In the genomic region with DNA sequence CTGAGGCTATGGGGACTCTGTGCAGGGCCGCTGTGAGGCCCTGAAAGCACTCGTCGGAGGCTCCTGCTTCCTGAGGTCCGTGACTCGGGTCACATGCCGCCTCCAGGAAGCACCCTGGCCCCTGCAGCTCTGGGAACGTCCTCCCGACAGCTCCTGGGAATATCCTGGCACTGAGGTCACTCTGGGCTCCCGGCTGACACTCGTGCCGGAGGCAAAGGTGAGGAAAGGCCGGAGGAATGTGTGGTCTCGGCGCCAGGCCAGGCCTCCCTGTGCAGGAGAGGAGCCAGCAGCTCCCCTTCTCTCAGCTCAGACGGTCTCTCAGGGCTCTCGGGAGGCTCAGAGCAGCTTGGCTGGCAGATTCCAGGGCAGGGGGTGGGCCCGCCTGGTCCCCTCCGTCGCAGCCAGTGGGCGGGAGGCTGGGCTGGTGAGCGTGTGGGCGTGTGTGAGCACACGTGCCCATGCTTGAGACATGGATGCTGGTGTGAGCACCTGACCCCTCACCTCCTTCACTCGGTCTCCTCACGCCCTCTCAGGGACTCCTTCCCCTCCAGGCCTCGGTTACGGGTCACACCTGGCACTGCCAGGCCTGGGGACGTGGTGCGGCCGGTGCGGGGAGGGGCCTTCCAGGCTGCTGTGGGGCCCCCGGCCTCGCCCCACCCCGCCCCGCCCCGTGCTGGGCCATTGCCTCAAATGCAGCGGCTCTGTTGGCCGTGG, we compare ENCODE assay signal across 1 cellular context.
TF ChIP-seq lines count a peak whose summit lies in the region.

No MANE protein-coding gene starts in this region.

TF ChIP-seq in HepG2, 621 proteins besides CTCF, POLR2A, EP300 and RAD21 (continued from another document and continues in another):
- TF ChIP-seq, protein P1, sequence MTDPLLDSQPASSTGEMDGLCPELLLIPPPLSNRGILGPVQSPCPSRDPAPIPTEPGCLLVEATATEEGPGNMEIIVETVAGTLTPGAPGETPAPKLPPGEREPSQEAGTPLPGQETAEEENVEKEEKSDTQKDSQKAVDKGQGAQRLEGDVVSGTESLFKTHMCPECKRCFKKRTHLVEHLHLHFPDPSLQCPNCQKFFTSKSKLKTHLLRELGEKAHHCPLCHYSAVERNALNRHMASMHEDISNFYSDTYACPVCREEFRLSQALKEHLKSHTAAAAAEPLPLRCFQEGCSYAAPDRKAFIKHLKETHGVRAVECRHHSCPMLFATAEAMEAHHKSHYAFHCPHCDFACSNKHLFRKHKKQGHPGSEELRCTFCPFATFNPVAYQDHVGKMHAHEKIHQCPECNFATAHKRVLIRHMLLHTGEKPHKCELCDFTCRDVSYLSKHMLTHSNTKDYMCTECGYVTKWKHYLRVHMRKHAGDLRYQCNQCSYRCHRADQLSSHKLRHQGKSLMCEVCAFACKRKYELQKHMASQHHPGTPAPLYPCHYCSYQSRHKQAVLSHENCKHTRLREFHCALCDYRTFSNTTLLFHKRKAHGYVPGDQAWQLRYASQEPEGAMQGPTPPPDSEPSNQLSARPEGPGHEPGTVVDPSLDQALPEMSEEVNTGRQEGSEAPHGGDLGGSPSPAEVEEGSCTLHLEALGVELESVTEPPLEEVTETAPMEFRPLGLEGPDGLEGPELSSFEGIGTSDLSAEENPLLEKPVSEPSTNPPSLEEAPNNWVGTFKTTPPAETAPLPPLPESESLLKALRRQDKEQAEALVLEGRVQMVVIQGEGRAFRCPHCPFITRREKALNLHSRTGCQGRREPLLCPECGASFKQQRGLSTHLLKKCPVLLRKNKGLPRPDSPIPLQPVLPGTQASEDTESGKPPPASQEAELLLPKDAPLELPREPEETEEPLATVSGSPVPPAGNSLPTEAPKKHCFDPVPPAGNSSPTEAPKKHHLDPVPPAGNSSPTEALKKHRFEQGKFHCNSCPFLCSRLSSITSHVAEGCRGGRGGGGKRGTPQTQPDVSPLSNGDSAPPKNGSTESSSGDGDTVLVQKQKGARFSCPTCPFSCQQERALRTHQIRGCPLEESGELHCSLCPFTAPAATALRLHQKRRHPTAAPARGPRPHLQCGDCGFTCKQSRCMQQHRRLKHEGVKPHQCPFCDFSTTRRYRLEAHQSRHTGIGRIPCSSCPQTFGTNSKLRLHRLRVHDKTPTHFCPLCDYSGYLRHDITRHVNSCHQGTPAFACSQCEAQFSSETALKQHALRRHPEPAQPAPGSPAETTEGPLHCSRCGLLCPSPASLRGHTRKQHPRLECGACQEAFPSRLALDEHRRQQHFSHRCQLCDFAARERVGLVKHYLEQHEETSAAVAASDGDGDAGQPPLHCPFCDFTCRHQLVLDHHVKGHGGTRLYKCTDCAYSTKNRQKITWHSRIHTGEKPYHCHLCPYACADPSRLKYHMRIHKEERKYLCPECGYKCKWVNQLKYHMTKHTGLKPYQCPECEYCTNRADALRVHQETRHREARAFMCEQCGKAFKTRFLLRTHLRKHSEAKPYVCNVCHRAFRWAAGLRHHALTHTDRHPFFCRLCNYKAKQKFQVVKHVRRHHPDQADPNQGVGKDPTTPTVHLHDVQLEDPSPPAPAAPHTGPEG (CRISPR knock-in tag; IDR thresholded peaks at IDR 0.05), result no peak
- TF ChIP-seq ZNF33A (CRISPR knock-in tag; IDR thresholded peaks at IDR 0.05; ENCODE audit: borderline replicate concordance), result no peak
- no peak; the same call in 1 of the 2 replicates for TF ChIP-seq POGZ (CRISPR knock-in tag; IDR thresholded peaks at IDR 0.05)
- TF ChIP-seq, protein P2, sequence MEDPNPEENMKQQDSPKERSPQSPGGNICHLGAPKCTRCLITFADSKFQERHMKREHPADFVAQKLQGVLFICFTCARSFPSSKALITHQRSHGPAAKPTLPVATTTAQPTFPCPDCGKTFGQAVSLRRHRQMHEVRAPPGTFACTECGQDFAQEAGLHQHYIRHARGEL (CRISPR knock-in tag; IDR thresholded peaks at IDR 0.05), result no peak
- TF ChIP-seq NR2F6 (IDR thresholded peaks at IDR 0.05), result 0 out of 2 replicates have a peak, but pooled peaks have one; percentile 23
- peak; percentile 59 for TF ChIP-seq NR2F6 (CRISPR knock-in tag; IDR thresholded peaks at IDR 0.05)
- TF ChIP-seq ZNF354B (CRISPR knock-in tag; IDR thresholded peaks at IDR 0.05), result peak; percentile 19; the same call in 1 of the 2 replicates
- TF ChIP-seq, protein P3, sequence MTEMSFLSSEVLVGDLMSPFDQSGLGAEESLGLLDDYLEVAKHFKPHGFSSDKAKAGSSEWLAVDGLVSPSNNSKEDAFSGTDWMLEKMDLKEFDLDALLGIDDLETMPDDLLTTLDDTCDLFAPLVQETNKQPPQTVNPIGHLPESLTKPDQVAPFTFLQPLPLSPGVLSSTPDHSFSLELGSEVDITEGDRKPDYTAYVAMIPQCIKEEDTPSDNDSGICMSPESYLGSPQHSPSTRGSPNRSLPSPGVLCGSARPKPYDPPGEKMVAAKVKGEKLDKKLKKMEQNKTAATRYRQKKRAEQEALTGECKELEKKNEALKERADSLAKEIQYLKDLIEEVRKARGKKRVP (CRISPR knock-in tag; IDR thresholded peaks at IDR 0.05), result no peak
- no peak for TF ChIP-seq ZNF556 (CRISPR knock-in tag; IDR thresholded peaks at IDR 0.05; ENCODE audit: borderline replicate concordance)
- TF ChIP-seq, protein P4, sequence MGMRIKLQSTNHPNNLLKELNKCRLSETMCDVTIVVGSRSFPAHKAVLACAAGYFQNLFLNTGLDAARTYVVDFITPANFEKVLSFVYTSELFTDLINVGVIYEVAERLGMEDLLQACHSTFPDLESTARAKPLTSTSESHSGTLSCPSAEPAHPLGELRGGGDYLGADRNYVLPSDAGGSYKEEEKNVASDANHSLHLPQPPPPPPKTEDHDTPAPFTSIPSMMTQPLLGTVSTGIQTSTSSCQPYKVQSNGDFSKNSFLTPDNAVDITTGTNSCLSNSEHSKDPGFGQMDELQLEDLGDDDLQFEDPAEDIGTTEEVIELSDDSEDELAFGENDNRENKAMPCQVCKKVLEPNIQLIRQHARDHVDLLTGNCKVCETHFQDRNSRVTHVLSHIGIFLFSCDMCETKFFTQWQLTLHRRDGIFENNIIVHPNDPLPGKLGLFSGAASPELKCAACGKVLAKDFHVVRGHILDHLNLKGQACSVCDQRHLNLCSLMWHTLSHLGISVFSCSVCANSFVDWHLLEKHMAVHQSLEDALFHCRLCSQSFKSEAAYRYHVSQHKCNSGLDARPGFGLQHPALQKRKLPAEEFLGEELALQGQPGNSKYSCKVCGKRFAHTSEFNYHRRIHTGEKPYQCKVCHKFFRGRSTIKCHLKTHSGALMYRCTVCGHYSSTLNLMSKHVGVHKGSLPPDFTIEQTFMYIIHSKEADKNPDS (CRISPR knock-in tag; IDR thresholded peaks at IDR 0.05), result peak; percentile 86
- peak; percentile 38; the same call in 1 of the 2 replicates for TF ChIP-seq ZNF598 (CRISPR knock-in tag; IDR thresholded peaks at IDR 0.05; ENCODE audit: borderline replicate concordance)
- TF ChIP-seq EEA1 (CRISPR knock-in tag; IDR thresholded peaks at IDR 0.05; ENCODE audit: borderline replicate concordance), result no peak
- TF ChIP-seq, protein P5, sequence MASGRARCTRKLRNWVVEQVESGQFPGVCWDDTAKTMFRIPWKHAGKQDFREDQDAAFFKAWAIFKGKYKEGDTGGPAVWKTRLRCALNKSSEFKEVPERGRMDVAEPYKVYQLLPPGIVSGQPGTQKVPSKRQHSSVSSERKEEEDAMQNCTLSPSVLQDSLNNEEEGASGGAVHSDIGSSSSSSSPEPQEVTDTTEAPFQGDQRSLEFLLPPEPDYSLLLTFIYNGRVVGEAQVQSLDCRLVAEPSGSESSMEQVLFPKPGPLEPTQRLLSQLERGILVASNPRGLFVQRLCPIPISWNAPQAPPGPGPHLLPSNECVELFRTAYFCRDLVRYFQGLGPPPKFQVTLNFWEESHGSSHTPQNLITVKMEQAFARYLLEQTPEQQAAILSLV (CRISPR knock-in tag; IDR thresholded peaks at IDR 0.05; ENCODE audit: borderline replicate concordance), result peak; percentile 62; the same call in 1 of the 2 replicates
- TF ChIP-seq, protein P6, sequence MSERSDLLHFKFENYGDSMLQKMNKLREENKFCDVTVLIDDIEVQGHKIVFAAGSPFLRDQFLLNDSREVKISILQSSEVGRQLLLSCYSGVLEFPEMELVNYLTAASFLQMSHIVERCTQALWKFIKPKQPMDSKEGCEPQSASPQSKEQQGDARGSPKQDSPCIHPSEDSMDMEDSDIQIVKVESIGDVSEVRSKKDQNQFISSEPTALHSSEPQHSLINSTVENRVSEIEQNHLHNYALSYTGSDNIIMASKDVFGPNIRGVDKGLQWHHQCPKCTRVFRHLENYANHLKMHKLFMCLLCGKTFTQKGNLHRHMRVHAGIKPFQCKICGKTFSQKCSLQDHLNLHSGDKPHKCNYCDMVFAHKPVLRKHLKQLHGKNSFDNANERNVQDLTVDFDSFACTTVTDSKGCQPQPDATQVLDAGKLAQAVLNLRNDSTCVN (CRISPR knock-in tag; IDR thresholded peaks at IDR 0.05; ENCODE audit: borderline replicate concordance), result 0 out of 2 replicates have a peak, but pooled peaks have one; percentile 50
- peak; percentile 71 for TF ChIP-seq GABPB1 (CRISPR knock-in tag; IDR thresholded peaks at IDR 0.05)
- no peak for TF ChIP-seq MBD4 (IDR thresholded peaks at IDR 0.05; ENCODE audit: borderline replicate concordance, low read length)
- no peak for TF ChIP-seq TBP (CRISPR knock-in tag; IDR thresholded peaks at IDR 0.05)
- no peak; the same call in 1 of the 2 replicates for TF ChIP-seq MEIS1 (CRISPR knock-in tag; IDR thresholded peaks at IDR 0.05; ENCODE audit: borderline replicate concordance)
- no peak for TF ChIP-seq PHF5A (CRISPR knock-in tag; IDR thresholded peaks at IDR 0.05; ENCODE audit: low read depth, unreplicated experiment)
- no peak for TF ChIP-seq ZNF562 (CRISPR knock-in tag; IDR thresholded peaks at IDR 0.05; ENCODE audit: borderline replicate concordance)
- peak; percentile 92 for TF ChIP-seq ZFX (CRISPR knock-in tag; IDR thresholded peaks at IDR 0.05; ENCODE audit: low read depth)
- TF ChIP-seq TAF1 (CRISPR knock-in tag; IDR thresholded peaks at IDR 0.05), result peak; percentile 25; the same call in 1 of the 2 replicates
- no peak for TF ChIP-seq ZNF629 (CRISPR knock-in tag; conservative IDR thresholded peaks at IDR 0.05)
- TF ChIP-seq, protein P7, sequence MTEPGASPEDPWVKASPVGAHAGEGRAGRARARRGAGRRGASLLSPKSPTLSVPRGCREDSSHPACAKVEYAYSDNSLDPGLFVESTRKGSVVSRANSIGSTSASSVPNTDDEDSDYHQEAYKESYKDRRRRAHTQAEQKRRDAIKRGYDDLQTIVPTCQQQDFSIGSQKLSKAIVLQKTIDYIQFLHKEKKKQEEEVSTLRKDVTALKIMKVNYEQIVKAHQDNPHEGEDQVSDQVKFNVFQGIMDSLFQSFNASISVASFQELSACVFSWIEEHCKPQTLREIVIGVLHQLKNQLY (CRISPR knock-in tag; IDR thresholded peaks at IDR 0.05), result no peak; the same call in 1 of the 2 replicates
- TF ChIP-seq, protein P8, sequence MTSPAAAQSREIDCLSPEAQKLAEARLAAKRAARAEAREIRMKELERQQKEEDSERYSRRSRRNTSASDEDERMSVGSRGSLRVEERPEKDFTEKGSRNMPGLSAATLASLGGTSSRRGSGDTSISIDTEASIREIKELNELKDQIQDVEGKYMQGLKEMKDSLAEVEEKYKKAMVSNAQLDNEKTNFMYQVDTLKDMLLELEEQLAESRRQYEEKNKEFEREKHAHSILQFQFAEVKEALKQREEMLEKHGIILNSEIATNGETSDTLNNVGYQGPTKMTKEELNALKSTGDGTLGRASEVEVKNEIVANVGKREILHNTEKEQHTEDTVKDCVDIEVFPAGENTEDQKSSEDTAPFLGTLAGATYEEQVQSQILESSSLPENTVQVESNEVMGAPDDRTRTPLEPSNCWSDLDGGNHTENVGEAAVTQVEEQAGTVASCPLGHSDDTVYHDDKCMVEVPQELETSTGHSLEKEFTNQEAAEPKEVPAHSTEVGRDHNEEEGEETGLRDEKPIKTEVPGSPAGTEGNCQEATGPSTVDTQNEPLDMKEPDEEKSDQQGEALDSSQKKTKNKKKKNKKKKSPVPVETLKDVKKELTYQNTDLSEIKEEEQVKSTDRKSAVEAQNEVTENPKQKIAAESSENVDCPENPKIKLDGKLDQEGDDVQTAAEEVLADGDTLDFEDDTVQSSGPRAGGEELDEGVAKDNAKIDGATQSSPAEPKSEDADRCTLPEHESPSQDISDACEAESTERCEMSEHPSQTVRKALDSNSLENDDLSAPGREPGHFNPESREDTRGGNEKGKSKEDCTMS (CRISPR knock-in tag; conservative IDR thresholded peaks at IDR 0.05), result 0 out of 2 replicates have a peak, but pooled peaks have one; percentile 31
- TF ChIP-seq ZSCAN21 (CRISPR knock-in tag; IDR thresholded peaks at IDR 0.05; ENCODE audit: borderline replicate concordance), result peak; percentile 52; the same call in 1 of the 2 replicates
- TF ChIP-seq ZNF557 (CRISPR knock-in tag; IDR thresholded peaks at IDR 0.05), result no peak
- peak; percentile 41; the same call in 1 of the 2 replicates for TF ChIP-seq ZMYM4 (CRISPR knock-in tag; IDR thresholded peaks at IDR 0.05)
- TF ChIP-seq YY1 (IDR thresholded peaks at IDR 0.05; ENCODE audit: insufficient read depth, insufficient replicate concordance, low read depth, low read length), result no peak
- TF ChIP-seq ZNF816 (CRISPR knock-in tag; IDR thresholded peaks at IDR 0.05; ENCODE audit: borderline replicate concordance), result no peak
- TF ChIP-seq ZNF782 (CRISPR knock-in tag; IDR thresholded peaks at IDR 0.05; ENCODE audit: borderline replicate concordance), result 0 out of 2 replicates have a peak, but pooled peaks have one; percentile 74
- no peak for TF ChIP-seq MXI1 (IDR thresholded peaks at IDR 0.05; ENCODE audit: borderline replicate concordance, low read depth, low read length)
- TF ChIP-seq CREM (IDR thresholded peaks at IDR 0.05), result no peak
- TF ChIP-seq CREM (CRISPR knock-in tag; IDR thresholded peaks at IDR 0.05), result no peak
- no peak for TF ChIP-seq NFE2 (CRISPR knock-in tag; IDR thresholded peaks at IDR 0.05)
- TF ChIP-seq, protein P9, sequence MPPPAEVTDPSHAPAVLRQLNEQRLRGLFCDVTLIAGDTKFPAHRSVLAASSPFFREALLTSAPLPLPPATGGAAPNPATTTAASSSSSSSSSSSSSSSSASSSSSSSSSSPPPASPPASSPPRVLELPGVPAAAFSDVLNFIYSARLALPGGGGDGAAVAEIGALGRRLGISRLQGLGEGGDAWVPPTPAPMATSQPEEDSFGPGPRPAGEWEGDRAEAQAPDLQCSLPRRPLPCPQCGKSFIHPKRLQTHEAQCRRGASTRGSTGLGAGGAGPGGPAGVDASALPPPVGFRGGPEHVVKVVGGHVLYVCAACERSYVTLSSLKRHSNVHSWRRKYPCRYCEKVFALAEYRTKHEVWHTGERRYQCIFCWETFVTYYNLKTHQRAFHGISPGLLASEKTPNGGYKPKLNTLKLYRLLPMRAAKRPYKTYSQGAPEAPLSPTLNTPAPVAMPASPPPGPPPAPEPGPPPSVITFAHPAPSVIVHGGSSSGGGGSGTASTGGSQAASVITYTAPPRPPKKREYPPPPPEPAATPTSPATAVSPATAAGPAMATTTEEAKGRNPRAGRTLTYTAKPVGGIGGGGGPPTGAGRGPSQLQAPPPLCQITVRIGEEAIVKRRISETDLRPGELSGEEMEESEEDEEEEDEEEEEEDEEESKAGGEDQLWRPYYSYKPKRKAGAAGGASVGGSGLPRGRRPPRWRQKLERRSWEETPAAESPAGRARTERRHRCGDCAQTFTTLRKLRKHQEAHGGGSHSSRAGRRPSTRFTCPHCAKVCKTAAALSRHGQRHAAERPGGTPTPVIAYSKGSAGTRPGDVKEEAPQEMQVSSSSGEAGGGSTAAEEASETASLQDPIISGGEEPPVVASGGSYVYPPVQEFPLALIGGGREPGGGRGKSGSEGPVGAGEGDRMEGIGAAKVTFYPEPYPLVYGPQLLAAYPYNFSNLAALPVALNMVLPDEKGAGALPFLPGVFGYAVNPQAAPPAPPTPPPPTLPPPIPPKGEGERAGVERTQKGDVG (CRISPR knock-in tag; IDR thresholded peaks at IDR 0.05; ENCODE audit: borderline replicate concordance), result no peak
- TF ChIP-seq KDM5B (CRISPR knock-in tag; IDR thresholded peaks at IDR 0.05; ENCODE audit: borderline replicate concordance), result peak; percentile 90
- TF ChIP-seq HOXA3 (CRISPR knock-in tag; IDR thresholded peaks at IDR 0.05), result peak; percentile 30; the same call in 1 of the 2 replicates
- no peak for TF ChIP-seq RAD51 (IDR thresholded peaks at IDR 0.05; ENCODE audit: borderline replicate concordance)
- peak; percentile 37; the same call in 1 of the 2 replicates for TF ChIP-seq SP5 (CRISPR knock-in tag; IDR thresholded peaks at IDR 0.05; ENCODE audit: borderline replicate concordance, low read depth)
